In genomic region chr6:78538002-78538401, GRCh38 we compare ENCODE assay signal across 23 cellular contexts.
DNase-seq lines count a peak whose midpoint lies in the region; ATAC-seq and TF ChIP-seq lines count a peak whose summit lies in the region.
"Had no signal": no experiment of that assay in that cellular context is flagged by ENCODE, and none has a peak within 500 bp of the region (broad histone marks: within the 10 kb centered on the region; RNA-seq: fewer than 3 reads in every experiment).

No MANE protein-coding gene starts in this region.

- DNase-seq in A172 (ENCODE audit: low spot score) (peak; percentile 25), HS-5 (ENCODE audit: low read depth) (peak; percentile 34), fibroblast of pulmonary artery (ENCODE audit: low read depth) (peak; percentile 21), H9 (no peak), SKM-1 treated with dmso at 0.1 percent for 144 hours (lab: John Stamatoyannopoulos, UW; ENCODE audit: unreplicated experiment) (no peak)
- DNase-seq in activated CD8-positive, alpha-beta T cell treated with anti-CD3 and anti-CD28 coated beads for 36 hours: no peak
- DNase-seq: activated CD4-positive, alpha-beta T cell treated with anti-CD3 and anti-CD28 coated beads for 1 hour; activated gamma-delta T cell; activated naive CD8-positive, alpha-beta T cell treated with anti-CD3 and anti-CD28 coated beads, Interleukin-2, amount 10 ng/mL, durations not matched to agents 7 days and 5 days; AML-193; CD4-positive, alpha-beta T cell; heart left ventricle; left cardiac atrium; NCI-H146; NCI-H510A; right cardiac atrium; spleen; T-helper 17 cell; transverse colon had no signal

- no peak overlapping the region for H2AFZ ChIP-seq in H9 (ENCODE audit: low read length)

- no peak overlapping the region for H2BK20ac ChIP-seq in H9 (ENCODE audit: low read depth, low read length, poor library complexity, severe bottlenecking)

- no peak overlapping the region for H3K18ac ChIP-seq in H9 (ENCODE audit: insufficient read length, low read depth, low read length)

- H3K9me3 ChIP-seq in H9 (ENCODE audit: control insufficient read depth, low read depth, low read length): no peaks in the 10 kb centered on the region
- H3K9me3 ChIP-seq: heart left ventricle, spleen, transverse colon had no signal

- intact Hi-C loops in activated CD8-positive, alpha-beta T cell treated with anti-CD3 and anti-CD28 coated beads for 36 hours (cut with micrococcal nuclease): no loop called here

- H3K14ac ChIP-seq in H9 (ENCODE audit: insufficient read depth, low read length): no peak overlapping the region

- no peak overlapping the region for H2BK120ac ChIP-seq in H9 (ENCODE audit: low read depth, low read length, poor library complexity, severe bottlenecking)

- H3K4ac ChIP-seq in H9 (ENCODE audit: low read depth, low read length): no peak overlapping the region

- no peak overlapping the region for H3K27ac ChIP-seq in H9 (ENCODE audit: insufficient read length, low read depth, low read length)
- H3K27ac ChIP-seq: heart left ventricle, spleen, transverse colon had no signal

- WGBS in H9 (ENCODE audit: extremely low coverage, insufficient read length, low lambda C conversion rate): no CpG with 5 or more reads among the region's 2 CpGs

- H3K56ac ChIP-seq in H9 (ENCODE audit: insufficient read length, low read depth, low read length): no peak overlapping the region

- no peak overlapping the region for H3K23ac ChIP-seq in H9 (ENCODE audit: insufficient read length, low read depth, low read length)

- POLR2A ChIA-PET in activated CD8-positive, alpha-beta T cell treated with anti-CD3 and anti-CD28 coated beads for 36 hours (lab: Charles Lee): no interaction called here

- H4K20me1 ChIP-seq in H9 (ENCODE audit: control insufficient read depth, insufficient read depth, insufficient read length): no peaks in the 10 kb centered on the region

- no peak overlapping the region for H4K91ac ChIP-seq in H9 (ENCODE audit: insufficient read length, low read depth, low read length)

- no peak overlapping the region for H4K5ac ChIP-seq in H9 (ENCODE audit: insufficient read length, low read depth, low read length)

- H3T11ph ChIP-seq in H9 (ENCODE audit: low read length): no peak overlapping the region

- H4K8ac ChIP-seq in H9 (replicated peaks; ENCODE audit: insufficient read length, low read depth, low read length): no peak overlapping the region

- no peaks in the 10 kb centered on the region for H3K23me2 ChIP-seq in H9 (ENCODE audit: insufficient read length, low read depth, low read length, poor library complexity, severe bottlenecking)

- no peak overlapping the region for H2AK5ac ChIP-seq in H9 (ENCODE audit: insufficient read length, low read length)

- CTCF ChIA-PET in activated CD8-positive, alpha-beta T cell treated with anti-CD3 and anti-CD28 coated beads for 36 hours (lab: Charles Lee): no interaction called here

- H3K9ac ChIP-seq in H9 (ENCODE audit: extremely low read depth, insufficient read length, low read length): no peak overlapping the region

- no peaks in the 10 kb centered on the region for H3K79me1 ChIP-seq in H9 (ENCODE audit: insufficient read depth, low read depth, low read length, poor library complexity, severe bottlenecking)

- no peak overlapping the region for H3K27ac Mint-ChIP-seq in activated T-helper 17 cell treated with anti-CD3 and anti-CD28 coated beads, Interleukin-2, amount 50 U/mL, for 72 hours
- no peak overlapping the region for H3K27ac Mint-ChIP-seq in activated CD8-positive, alpha-beta T cell treated with anti-CD3 and anti-CD28 coated beads for 36 hours
- H3K27ac Mint-ChIP-seq in H9: no peak overlapping the region
- H3K27ac Mint-ChIP-seq: activated naive CD8-positive, alpha-beta T cell treated with anti-CD3 and anti-CD28 coated beads, Interleukin-2, amount 10 ng/mL, durations not matched to agents 7 days and 5 days; CD4-positive, alpha-beta T cell; GM23338; T-helper 17 cell had no signal

- no peak overlapping the region for H2BK12ac ChIP-seq in H9 (ENCODE audit: insufficient read length, low read depth, low read length)

- TF ChIP-seq CTCF in fibroblast of pulmonary artery (IDR thresholded peaks at IDR 0.05; ENCODE audit: low read length, missing control alignments) (no peak), H9 (conservative IDR thresholded peaks at IDR 0.05) (no peak)
- no peak for TF ChIP-seq CTCF in activated CD8-positive, alpha-beta T cell treated with anti-CD3 and anti-CD28 coated beads for 36 hours (IDR thresholded peaks at IDR 0.05)

- H3K9me3 Mint-ChIP-seq in activated T-helper 17 cell treated with anti-CD3 and anti-CD28 coated beads, Interleukin-2, amount 50 U/mL, for 72 hours: no peaks in the 10 kb centered on the region
- H3K9me3 Mint-ChIP-seq in activated CD8-positive, alpha-beta T cell treated with anti-CD3 and anti-CD28 coated beads for 36 hours: no peaks in the 10 kb centered on the region
- H3K9me3 Mint-ChIP-seq in H9: no peaks in the 10 kb centered on the region
- H3K9me3 Mint-ChIP-seq: activated naive CD8-positive, alpha-beta T cell treated with anti-CD3 and anti-CD28 coated beads, Interleukin-2, amount 10 ng/mL, durations not matched to agents 7 days and 5 days; GM23338 had no signal

- H3K4me1 Mint-ChIP-seq in activated T-helper 17 cell treated with anti-CD3 and anti-CD28 coated beads, Interleukin-2, amount 50 U/mL, for 72 hours: no peaks in the 10 kb centered on the region
- no peaks in the 10 kb centered on the region for H3K4me1 Mint-ChIP-seq in activated CD8-positive, alpha-beta T cell treated with anti-CD3 and anti-CD28 coated beads for 36 hours (ENCODE audit: low read depth)
- H3K4me1 Mint-ChIP-seq in H9: no peaks in the 10 kb centered on the region
- H3K4me1 Mint-ChIP-seq: activated naive CD8-positive, alpha-beta T cell treated with anti-CD3 and anti-CD28 coated beads, Interleukin-2, amount 10 ng/mL, durations not matched to agents 7 days and 5 days; GM23338; T-helper 17 cell had no signal

- H3K4me1 ChIP-seq in H9 (ENCODE audit: insufficient read depth, low read length): no peaks in the 10 kb centered on the region
- H3K4me1 ChIP-seq: heart left ventricle, spleen, transverse colon had no signal

- no peak overlapping the region for H3K4me3 Mint-ChIP-seq in activated T-helper 17 cell treated with anti-CD3 and anti-CD28 coated beads, Interleukin-2, amount 50 U/mL, for 72 hours
- no peak overlapping the region for H3K4me3 Mint-ChIP-seq in activated CD8-positive, alpha-beta T cell treated with anti-CD3 and anti-CD28 coated beads for 36 hours
- no peak overlapping the region for H3K4me3 Mint-ChIP-seq in H9
- H3K4me3 Mint-ChIP-seq: activated naive CD8-positive, alpha-beta T cell treated with anti-CD3 and anti-CD28 coated beads, Interleukin-2, amount 10 ng/mL, durations not matched to agents 7 days and 5 days; CD4-positive, alpha-beta T cell; GM23338; T-helper 17 cell had no signal

- no peaks in the 10 kb centered on the region for H3K36me3 Mint-ChIP-seq in activated T-helper 17 cell treated with anti-CD3 and anti-CD28 coated beads, Interleukin-2, amount 50 U/mL, for 72 hours (ENCODE audit: low read depth)
- H3K36me3 Mint-ChIP-seq in activated CD8-positive, alpha-beta T cell treated with anti-CD3 and anti-CD28 coated beads for 36 hours (ENCODE audit: low read depth): no peaks in the 10 kb centered on the region
- no peaks in the 10 kb centered on the region for H3K36me3 Mint-ChIP-seq in H9 (ENCODE audit: insufficient read depth in 1 of 3, low read depth in 3 of 3)
- H3K36me3 Mint-ChIP-seq: activated naive CD8-positive, alpha-beta T cell treated with anti-CD3 and anti-CD28 coated beads, Interleukin-2, amount 10 ng/mL, durations not matched to agents 7 days and 5 days had no signal

- ATAC-seq in activated T-helper 17 cell treated with anti-CD3 and anti-CD28 coated beads, Interleukin-2, amount 50 U/mL, for 72 hours (replicated peaks): peak; percentile 43
- no peak for ATAC-seq in activated CD8-positive, alpha-beta T cell treated with anti-CD3 and anti-CD28 coated beads for 36 hours
- no peak for ATAC-seq in HG02970 (IDR thresholded peaks at IDR 0.05; ENCODE audit: low FRiP score, unreplicated experiment)
- ATAC-seq: GM23338, heart left ventricle, left cardiac atrium, Panc1, right cardiac atrium, T-helper 17 cell had no signal

- H3K79me2 ChIP-seq in H9 (ENCODE audit: insufficient read depth, low read length): no peaks in the 10 kb centered on the region

- H2BK15ac ChIP-seq in H9 (ENCODE audit: low read depth, low read length): no peak overlapping the region

- H2BK5ac ChIP-seq in H9 (ENCODE audit: insufficient read length, low read length): no peak overlapping the region

- no peak overlapping the region for H3K4me2 ChIP-seq in H9 (ENCODE audit: insufficient read depth, insufficient read length, low read length)
- H3K4me2 ChIP-seq: GM23338 had no signal

- no peak overlapping the region for H3K4me3 ChIP-seq in fibroblast of pulmonary artery (replicated peaks; ENCODE audit: low read depth, low read length)
- H3K4me3 ChIP-seq: GM23338, heart left ventricle, spleen, transverse colon had no signal

- no peaks in the 10 kb centered on the region for H3K27me3 Mint-ChIP-seq in activated T-helper 17 cell treated with anti-CD3 and anti-CD28 coated beads, Interleukin-2, amount 50 U/mL, for 72 hours
- H3K27me3 Mint-ChIP-seq in activated CD8-positive, alpha-beta T cell treated with anti-CD3 and anti-CD28 coated beads for 36 hours: no peaks in the 10 kb centered on the region
- no peaks in the 10 kb centered on the region for H3K27me3 Mint-ChIP-seq in H9 (ENCODE audit: low read depth)
- H3K27me3 Mint-ChIP-seq: activated naive CD8-positive, alpha-beta T cell treated with anti-CD3 and anti-CD28 coated beads, Interleukin-2, amount 10 ng/mL, durations not matched to agents 7 days and 5 days; CD4-positive, alpha-beta T cell; T-helper 17 cell had no signal

- no peaks in the 10 kb centered on the region for H3K27me3 ChIP-seq in H9 (ENCODE audit: insufficient read depth, low read length)
- H3K27me3 ChIP-seq: heart left ventricle, spleen, transverse colon had no signal

Comparison
In these comparisons a context has a peak if more than half of its experiments do, and no peak if none do; other contexts are left out.
1. DNase-seq: peak in A172 (single experiment), HS-5 (single experiment) and fibroblast of pulmonary artery (single experiment); none in activated CD8-positive, alpha-beta T cell treated with anti-CD3 and anti-CD28 coated beads for 36 hours (single experiment), H9 (single experiment) and SKM-1 treated with dmso at 0.1 percent for 144 hours (single experiment).